Comparison of ENCODE assay signal across 24 cellular contexts in the genomic region with DNA sequence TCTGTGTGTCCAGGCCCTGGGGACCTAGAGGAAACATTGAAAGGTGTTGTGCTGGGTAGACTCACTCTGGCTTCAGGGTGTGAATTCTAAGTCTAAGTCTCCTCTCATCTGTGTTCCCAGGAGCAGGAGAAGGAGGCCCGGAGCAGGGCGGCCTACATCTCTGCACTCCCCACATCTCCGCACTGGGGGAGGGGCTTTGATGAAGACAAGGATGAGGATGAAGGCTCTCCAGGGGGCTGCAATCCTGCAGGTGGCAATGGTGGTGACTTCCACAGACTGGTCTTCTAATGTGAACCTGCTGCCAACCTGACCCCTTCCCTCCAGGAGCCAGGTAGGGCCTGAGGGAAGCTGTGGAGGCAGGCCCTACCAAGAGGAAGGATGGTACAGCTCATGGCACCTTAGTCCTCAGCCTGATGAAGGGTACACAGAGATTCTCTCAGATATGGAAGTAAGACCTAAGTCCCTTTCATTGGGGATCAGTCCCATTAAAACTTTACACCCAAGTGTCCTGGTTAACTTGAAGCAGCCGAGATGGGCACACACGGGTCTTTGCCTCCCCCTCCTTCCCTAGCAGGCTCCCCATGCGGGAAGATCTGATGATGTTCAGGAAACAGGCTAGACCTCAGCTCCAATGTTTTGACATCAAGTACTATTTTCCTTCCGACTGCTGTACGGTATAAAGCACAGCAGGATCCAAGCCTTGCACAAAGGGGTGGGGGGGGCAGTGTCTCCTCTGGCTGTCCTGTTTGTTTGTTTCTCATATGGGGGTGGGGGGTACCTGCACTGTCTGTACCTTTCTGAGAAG. TPM values are rescaled to one million over a fixed set of nuclear protein-coding genes. Genes with fewer than 3 reads are reported as not detected.
A peak's percentile ranks its signal among the peaks of the same experiment; 100 is the strongest.
DNase-seq lines count a peak whose midpoint lies in the region; ATAC-seq and TF ChIP-seq lines count a peak whose summit lies in the region.
"Had no signal": no experiment of that assay in that cellular context is flagged by ENCODE, and none has a peak within 500 bp of the region (broad histone marks: within the 10 kb centered on the region; RNA-seq: fewer than 3 reads in every experiment).

No MANE protein-coding gene starts in this region.

- H3K4me3 ChIP-seq in coronary artery: no peak overlapping the region
- no peak overlapping the region for H3K4me3 ChIP-seq in sigmoid colon
- no peak overlapping the region for H3K4me3 ChIP-seq in testis
- H3K4me3 ChIP-seq: A549, body of pancreas, ovary had no signal

- TF ChIP-seq CTCF in coronary artery (IDR thresholded peaks at IDR 0.05) (no peak), sigmoid colon (IDR thresholded peaks at IDR 0.05) (no peak), testis (IDR thresholded peaks at IDR 0.05) (no peak)

- H3K27ac ChIP-seq in KOPT-K1 (ENCODE audit: low read depth, low read length, poor library complexity, severe bottlenecking): peak overlapping the region; percentile 63
- peak overlapping the region in 1 of 2 donors; percentile 47 for H3K27ac ChIP-seq in coronary artery
- no peak overlapping the region for H3K27ac ChIP-seq in sigmoid colon
- H3K27ac ChIP-seq in testis: no peak overlapping the region
- H3K27ac ChIP-seq: A549, body of pancreas, epithelial cell of prostate, ovary, VCaP had no signal

- no peaks in the 10 kb centered on the region for H3K27me3 ChIP-seq in sigmoid colon
- no peaks in the 10 kb centered on the region for H3K27me3 ChIP-seq in testis
- H3K27me3 ChIP-seq: body of pancreas, ovary had no signal

- H3K36me3 ChIP-seq in KOPT-K1 (ENCODE audit: insufficient read depth, low read length): peaks cover 70% of the 10 kb centered on the region
- H3K36me3 ChIP-seq in sigmoid colon: peaks cover 0 to 59% (median 21%) of the 10 kb centered on the region in 4 donors
- peaks cover 5% of the 10 kb centered on the region for H3K36me3 ChIP-seq in testis (ENCODE audit: low read depth, missing control alignments)
- H3K36me3 ChIP-seq: ovary had no signal

- TF ChIP-seq POLR2A in sigmoid colon (IDR thresholded peaks at IDR 0.05) (no peak), testis (IDR thresholded peaks at IDR 0.05) (no peak)

- TF ChIP-seq EP300 in sigmoid colon (IDR thresholded peaks at IDR 0.05): no peak

- DNase-seq in activated effector memory CD4-positive, alpha-beta T cell treated with anti-CD3 and anti-CD28 coated beads, Interleukin-2, amount 50 U/mL, for 16 hours: peak; percentile 53
- DNase-seq in activated effector memory CD4-positive, alpha-beta T cell treated with Interleukin-2 at 50 U/mL for 16 hours: no peak
- DNase-seq in coronary artery (ENCODE audit: low spot score) (peak; percentile 73), sigmoid colon (peak; percentile 48), NCI-H1417 (lab: John Stamatoyannopoulos, UW) (no peak), testis (no peak)
- DNase-seq: activated CD4-positive, alpha-beta T cell treated with anti-CD3 and anti-CD28 coated beads, Interleukin-2, amount 10 ng/mL, durations not matched to agents 24 days and 14 days; activated T-cell treated with anti-CD3 and anti-CD28 coated beads, Interleukin-2, amount 50 U/mL, for 1 hour; CD4-positive, alpha-beta memory T cell; effector CD4-positive, alpha-beta T cell; GOT3; Kasumi-1; NCI-H1436 treated with DMSO at 0.1 percent for 48 hours; NCI-H2081 treated with DMSO at 0.1 percent for 48 hours; NCI-H2227 treated with DMSO at 0.1 percent for 48 hours; ovary; stimulated activated naive CD4-positive, alpha-beta T cell had no signal

- no peak for ATAC-seq in HG03280 (IDR thresholded peaks at IDR 0.05; ENCODE audit: unreplicated experiment)
- ATAC-seq: A549, body of pancreas, Right ventricle myocardium inferior had no signal

- intact Hi-C loops in sigmoid colon (cut with DNase I): no loop called here
- intact Hi-C loops in testis (cut with DNase I; ENCODE audit: low total_unique reads): no loop called here

- WGBS in sigmoid colon, 2 donors: 86 to 92% methylated on average over 8 of the region's 8 CpGs
- WGBS in testis, 2 donors: 78 to 80% methylated on average over 5 to 8 of the region's 8 CpGs

- H3K9me3 ChIP-seq in KOPT-K1 (ENCODE audit: insufficient read depth, low read length, poor library complexity, severe bottlenecking) (no peaks in the 10 kb centered on the region), sigmoid colon (no peaks in the 10 kb centered on the region), testis (no peaks in the 10 kb centered on the region)
- H3K9me3 ChIP-seq: A549, body of pancreas, ovary had no signal

- H3K4me1 ChIP-seq in sigmoid colon (no peaks in the 10 kb centered on the region), testis (no peaks in the 10 kb centered on the region)
- H3K4me1 ChIP-seq: A549, body of pancreas had no signal

RNA-seq across cellular contexts. Expression of a gene that starts 25.0 kb away (rescaled TPM):
- total RNA-seq in sigmoid colon: 10 to 100 TPM in 2 of 4 donors, 1 to 10 TPM in 2; 6.7 to 23.3 (median 10.6) TPM
- 1 to 10 TPM; 1.2 to 6.5 (median 2.1) TPM for polyA plus RNA-seq in sigmoid colon
- 10 to 100 TPM; 25.8 to 33.5 TPM for total RNA-seq in testis
- 10.5 TPM for polyA plus RNA-seq in testis (ENCODE audit: insufficient read depth, low read depth, low replicate concordance)

RNA-seq across cellular contexts. Expression of a gene that starts 25.3 kb away (rescaled TPM):
- total RNA-seq in sigmoid colon: 10 to 100 TPM in 2 of 4 donors, 1 to 10 TPM in 2; 5.4 to 18.8 (median 9.2) TPM
- polyA plus RNA-seq in sigmoid colon: 1 to 10 TPM; 4.2 to 7.4 (median 4.5) TPM
- total RNA-seq in testis: 10 to 100 TPM; 14.2 to 14.7 TPM
- polyA plus RNA-seq in testis (ENCODE audit: insufficient read depth, low read depth, low replicate concordance): 10.2 TPM

Comparison
In these comparisons a context has a peak if more than half of its experiments do, and no peak if none do; other contexts are left out.
1. DNase-seq: peak in activated effector memory CD4-positive, alpha-beta T cell treated with anti-CD3 and anti-CD28 coated beads, Interleukin-2, amount 50 U/mL, for 16 hours (single experiment), coronary artery (single experiment) and sigmoid colon (single experiment); none in activated effector memory CD4-positive, alpha-beta T cell treated with Interleukin-2 at 50 U/mL for 16 hours (single experiment), NCI-H1417 (0 of 3) and testis (single experiment).